Comparison of ENCODE assay signal across 5 cellular contexts in genomic region chr6:109330263-109330662, GRCh38.
"Had no signal": no experiment of that assay in that cellular context is flagged by ENCODE, and none has a peak within 500 bp of the region (broad histone marks: within the 10 kb centered on the region; RNA-seq: fewer than 3 reads in every experiment).

No MANE protein-coding gene starts in this region.

- H3K4me2 ChIP-seq: GM23338 had no signal

- ATAC-seq: GM23338, K562 had no signal

- DNase-seq: H9, HCEC 1CT, IMR-90 had no signal

- H3K4me3 ChIP-seq: GM23338, K562 had no signal

- H2AFZ ChIP-seq: GM23338 had no signal
